In the genomic region with DNA sequence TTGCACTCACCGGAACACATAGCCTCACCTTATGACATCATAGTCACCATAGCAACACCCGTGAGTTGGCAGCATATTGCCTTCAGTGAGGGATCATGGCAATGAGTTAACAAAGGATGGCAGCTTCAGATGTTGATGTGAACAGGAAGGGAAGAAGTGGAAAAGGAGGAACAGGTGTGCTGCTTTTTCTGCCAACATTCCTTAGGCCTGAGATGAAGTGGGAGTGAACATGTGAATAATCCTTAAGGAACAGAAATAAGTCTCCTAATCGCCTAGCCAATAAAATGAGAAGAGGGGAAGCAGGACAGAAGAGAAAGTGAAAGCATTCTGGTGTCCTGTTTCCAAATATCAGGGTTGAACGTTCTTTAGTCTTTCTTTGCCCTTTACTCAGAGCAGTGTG, we compare ENCODE assay signal across 12 cellular contexts.
DNase-seq lines count a peak whose midpoint lies in the region; ATAC-seq, FAIRE-seq and TF ChIP-seq lines count a peak whose summit lies in the region.
"Had no signal": no experiment of that assay in that cellular context is flagged by ENCODE, and none has a peak within 500 bp of the region (broad histone marks: within the 10 kb centered on the region; RNA-seq: fewer than 3 reads in every experiment).

No MANE protein-coding gene starts in this region.

- no peaks in the 10 kb centered on the region for H3K36me3 ChIP-seq in fibroblast of lung (ENCODE audit: control insufficient read depth, insufficient read depth, low read length)
- no peaks in the 10 kb centered on the region for H3K36me3 ChIP-seq in skeletal muscle satellite cell (ENCODE audit: insufficient read depth, low read length)

- CTCF ChIA-PET in activated CD8-positive, alpha-beta T cell treated with anti-CD3 and anti-CD28 coated beads, Interleukin-2, amount 10 ng/mL, durations not matched to agents 7 days and 5 days (lab: Charles Lee) = no interaction called here

- no peaks in the 10 kb centered on the region for H4K20me1 ChIP-seq in fibroblast of lung (ENCODE audit: control insufficient read depth, extremely low read depth, insufficient read depth, low read length)

- peak overlapping the region; percentile 4 for H3K4me2 ChIP-seq in fibroblast of lung (ENCODE audit: extremely low read depth, insufficient read depth, low read length)
- peak overlapping the region; percentile 59 for H3K4me2 ChIP-seq in skeletal muscle satellite cell (ENCODE audit: low read length)

- H3K36me3 Mint-ChIP-seq in activated CD8-positive, alpha-beta T cell treated with anti-CD3 and anti-CD28 coated beads, Interleukin-2, amount 10 ng/mL, durations not matched to agents 7 days and 5 days (ENCODE audit: low read depth) = no peaks in the 10 kb centered on the region

- H3K27me3 ChIP-seq in fibroblast of lung (ENCODE audit: control insufficient read depth, insufficient read depth, low read length) (no peaks in the 10 kb centered on the region), skeletal muscle satellite cell (ENCODE audit: control insufficient read depth, insufficient read depth, low read length) (no peaks in the 10 kb centered on the region)

- TF ChIP-seq POLR2A in H54 (IDR thresholded peaks at IDR 0.05; ENCODE audit: low read depth, low read length) (no peak), GM18505 (IDR thresholded peaks at IDR 0.05; ENCODE audit: borderline replicate concordance, extremely low read depth, insufficient read depth, insufficient read length) (no peak)

- DNase-seq in H54 (ENCODE audit: insufficient read length, low spot score) (peak; percentile 35), NCI-H774 (lab: John Stamatoyannopoulos, UW) (peak; percentile 70), fibroblast of lung (ENCODE audit: low read depth in 2 of 2) (peak in 1 of 2 donors; percentile 85), posterior vena cava (ENCODE audit: low spot score) (no peak), cortex of kidney (lab: John Stamatoyannopoulos, UW) (no peak)
- no peak for DNase-seq in activated CD8-positive, alpha-beta T cell treated with anti-CD3 and anti-CD28 coated beads, Interleukin-2, amount 10 ng/mL, durations not matched to agents 7 days and 5 days
- DNase-seq: activated CD4-positive, alpha-beta T cell treated with anti-CD3 and anti-CD28 coated beads for 36 hours; activated naive CD4-positive, alpha-beta T cell treated with Interleukin-2 at 50 U/mL for 16 hours; effector CD8-positive, alpha-beta T cell had no signal

- no peaks in the 10 kb centered on the region for H3K27me3 Mint-ChIP-seq in activated CD8-positive, alpha-beta T cell treated with anti-CD3 and anti-CD28 coated beads, Interleukin-2, amount 10 ng/mL, durations not matched to agents 7 days and 5 days (ENCODE audit: low read depth)
- H3K27me3 Mint-ChIP-seq: activated CD4-positive, alpha-beta T cell treated with anti-CD3 and anti-CD28 coated beads for 36 hours had no signal

- peak; percentile 99 for FAIRE-seq in H54 (lab: Jason Lieb, UNC)

- peaks cover 9% of the 10 kb centered on the region for H3K4me1 ChIP-seq in fibroblast of lung (ENCODE audit: control insufficient read depth, extremely low read depth, insufficient read depth, low read length)
- H3K4me1 ChIP-seq in skeletal muscle satellite cell (ENCODE audit: control insufficient read depth, insufficient read depth, low read length) = peaks cover 29% of the 10 kb centered on the region

- no peak for ATAC-seq in activated CD8-positive, alpha-beta T cell treated with anti-CD3 and anti-CD28 coated beads, Interleukin-2, amount 10 ng/mL, durations not matched to agents 7 days and 5 days
- no peak for ATAC-seq in GM18505 (IDR thresholded peaks at IDR 0.05; ENCODE audit: unreplicated experiment)
- ATAC-seq: activated CD4-positive, alpha-beta T cell treated with anti-CD3 and anti-CD28 coated beads for 36 hours had no signal

- no peaks in the 10 kb centered on the region for H3K79me2 ChIP-seq in fibroblast of lung (ENCODE audit: control insufficient read depth, insufficient read depth, low read length)

- H3K9ac ChIP-seq in fibroblast of lung (ENCODE audit: insufficient read depth, low read length) (no peak overlapping the region), skeletal muscle satellite cell (ENCODE audit: low read depth, low read length) (no peak overlapping the region)

- H3K27ac ChIP-seq in fibroblast of lung (ENCODE audit: insufficient read depth, low read length) = no peak overlapping the region

- no peak for TF ChIP-seq CTCF in fibroblast of lung (conservative IDR thresholded peaks at IDR 0.05 in 1 of 2, IDR thresholded peaks at IDR 0.05 in 1 of 2; ENCODE audit: low read depth in 1 of 2, low read length in 2 of 2)

- H3K9me3 ChIP-seq in fibroblast of lung (ENCODE audit: control insufficient read depth, insufficient read depth, low read depth, low read length) = no peaks in the 10 kb centered on the region
- no peaks in the 10 kb centered on the region for H3K9me3 ChIP-seq in skeletal muscle satellite cell (replicated peaks; ENCODE audit: low read length)

- peaks cover 12% of the 10 kb centered on the region for H3K9me3 Mint-ChIP-seq in activated CD8-positive, alpha-beta T cell treated with anti-CD3 and anti-CD28 coated beads, Interleukin-2, amount 10 ng/mL, durations not matched to agents 7 days and 5 days (ENCODE audit: insufficient read depth)

- intact Hi-C loops in posterior vena cava (cut with DNase I) = no loop called here

- H3K27ac Mint-ChIP-seq in activated CD8-positive, alpha-beta T cell treated with anti-CD3 and anti-CD28 coated beads, Interleukin-2, amount 10 ng/mL, durations not matched to agents 7 days and 5 days = no peak overlapping the region
- H3K27ac Mint-ChIP-seq: activated CD4-positive, alpha-beta T cell treated with anti-CD3 and anti-CD28 coated beads for 36 hours; progenitor cell of endocrine pancreas had no signal

- H2AFZ ChIP-seq in fibroblast of lung (ENCODE audit: low read length) = peak overlapping the region; percentile 12

- POLR2A ChIA-PET in activated CD8-positive, alpha-beta T cell treated with anti-CD3 and anti-CD28 coated beads, Interleukin-2, amount 10 ng/mL, durations not matched to agents 7 days and 5 days (lab: Charles Lee) = no interaction called here

- no peaks in the 10 kb centered on the region for H3K4me1 Mint-ChIP-seq in activated CD8-positive, alpha-beta T cell treated with anti-CD3 and anti-CD28 coated beads, Interleukin-2, amount 10 ng/mL, durations not matched to agents 7 days and 5 days (ENCODE audit: low read depth)
- H3K4me1 Mint-ChIP-seq: activated CD4-positive, alpha-beta T cell treated with anti-CD3 and anti-CD28 coated beads for 36 hours had no signal

- H3K4me3 ChIP-seq in fibroblast of lung (replicated peaks in 1 of 4; ENCODE audit: control extremely low read depth in 1 of 4, insufficient read depth in 1 of 4, low read depth in 3 of 4, low read length in 4 of 4) = peak overlapping the region in 1 of 4 experiments; percentile 39
- H3K4me3 ChIP-seq in skeletal muscle satellite cell (ENCODE audit: low read length) = peak overlapping the region; percentile 21

- H3K4me3 Mint-ChIP-seq in activated CD8-positive, alpha-beta T cell treated with anti-CD3 and anti-CD28 coated beads, Interleukin-2, amount 10 ng/mL, durations not matched to agents 7 days and 5 days = no peak overlapping the region
- H3K4me3 Mint-ChIP-seq: activated CD4-positive, alpha-beta T cell treated with anti-CD3 and anti-CD28 coated beads for 36 hours had no signal

Comparison
In these comparisons a context has a peak if more than half of its experiments do, and no peak if none do; other contexts are left out.
1. DNase-seq: peak in H54 (single experiment) and NCI-H774 (single experiment); none in activated CD8-positive, alpha-beta T cell treated with anti-CD3 and anti-CD28 coated beads, Interleukin-2, amount 10 ng/mL, durations not matched to agents 7 days and 5 days (single experiment), posterior vena cava (single experiment) and cortex of kidney (single experiment).